8 cellular contexts compared by ENCODE assay signal in the genomic region with DNA sequence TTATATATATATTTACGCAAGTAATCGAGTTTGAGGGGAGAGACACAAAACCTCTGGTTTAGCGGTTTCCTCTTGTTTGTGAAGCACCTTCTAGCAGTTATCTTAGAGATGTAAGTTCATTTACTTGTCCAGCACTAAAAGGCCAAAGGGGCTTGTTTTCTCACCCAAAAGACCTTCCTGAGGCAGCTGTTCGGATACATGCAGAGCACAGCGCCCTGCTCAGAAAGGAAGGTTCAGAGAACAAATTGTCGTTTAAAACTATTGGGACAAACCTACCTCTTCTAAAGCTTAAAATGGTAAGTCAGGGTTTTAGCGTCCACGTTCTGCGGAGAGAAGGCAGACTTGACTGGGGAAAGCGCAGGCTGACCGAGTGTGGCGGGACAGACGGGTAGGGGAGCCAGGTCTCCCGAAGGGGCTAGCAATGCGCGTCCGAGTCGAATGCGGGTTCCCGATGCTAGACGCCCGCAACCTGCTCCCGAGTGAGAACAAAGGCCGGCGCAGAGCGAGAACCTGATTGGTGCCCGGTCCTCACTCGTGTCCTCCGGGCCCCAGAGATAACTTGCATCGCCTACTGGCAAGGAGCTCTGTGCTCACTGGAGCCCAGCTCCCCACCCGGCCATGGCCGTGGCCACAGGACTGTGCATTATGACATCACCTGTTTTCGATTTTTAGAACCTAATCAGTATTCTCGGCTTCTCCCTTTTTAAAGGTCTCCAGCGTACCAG. TPM values are rescaled to one million over a fixed set of nuclear protein-coding genes. Genes with fewer than 3 reads are reported as not detected.
DNase-seq lines count a peak whose midpoint lies in the region; FAIRE-seq and TF ChIP-seq lines count a peak whose summit lies in the region.

No MANE protein-coding gene starts in this region.

- H2BK15ac ChIP-seq in H1 (ENCODE audit: low read length): no peak overlapping the region
- H2BK15ac ChIP-seq in mesenchymal stem cell (ENCODE audit: low read depth, poor library complexity, severe bottlenecking): no peak overlapping the region

- peaks cover 3% of the 10 kb centered on the region; the same call in 1 of the 2 replicates for H4K20me1 ChIP-seq in DOHH2 (ENCODE audit: control insufficient read depth, insufficient read depth, low read depth, low read length)
- no peaks in the 10 kb centered on the region for H4K20me1 ChIP-seq in H1 (replicated peaks in 1 of 2; ENCODE audit: control insufficient read depth in 1 of 2, insufficient read depth in 2 of 2, low read length in 2 of 2)

- H4K5ac ChIP-seq in H1 (ENCODE audit: insufficient read length, low read depth, low read length): peak overlapping the region; percentile 53

- H3K9me2 ChIP-seq in DOHH2 (replicated peaks; ENCODE audit: control insufficient read depth, low read length): no peaks in the 10 kb centered on the region

- H3K4ac ChIP-seq in H1 (replicated peaks; ENCODE audit: insufficient read length, low read depth, low read length) (peak overlapping the region; percentile 36), mesenchymal stem cell (ENCODE audit: low read depth in 1 of 2, low read length in 2 of 2) (peak overlapping the region in 1 of 2 experiments; percentile 97)

- H3K4me2 ChIP-seq in DOHH2 (ENCODE audit: low read length): peak overlapping the region; percentile 96
- peak overlapping the region; percentile 88 to 93 for H3K4me2 ChIP-seq in H1 (ENCODE audit: insufficient read depth in 1 of 2, low read depth in 2 of 2, low read length in 2 of 2)
- peak overlapping the region; percentile 69 for H3K4me2 ChIP-seq in mesenchymal stem cell (ENCODE audit: low read length, poor library complexity, severe bottlenecking)

- H3K79me2 ChIP-seq in DOHH2 (ENCODE audit: control insufficient read depth, low read length): peaks cover 38% of the 10 kb centered on the region
- peaks cover 0 to 35% of the 10 kb centered on the region in 2 experiments; a peak in 3 of 4 replicates for H3K79me2 ChIP-seq in H1 (ENCODE audit: control insufficient read depth in 1 of 2, insufficient read depth in 2 of 2, low read length in 2 of 2)

- WGBS in H1 (ENCODE audit: extremely low coverage in 1 of 2, insufficient coverage in 1 of 2, insufficient read length in 1 of 2, insufficient replicate concordance in 2 of 2, low coverage in 1 of 2, low lambda C conversion rate in 2 of 2, missing lambda C conversion rate in 1 of 2), 2 experiments: 3% methylated on average over 35 of the region's 35 CpGs; no CpG with 5 or more reads in 1 of the 2 experiments
- 4% methylated on average over 32 of the region's 35 CpGs for WGBS in mesenchymal stem cell

- H2BK12ac ChIP-seq in H1 (ENCODE audit: low read depth, low read length) (peak overlapping the region; percentile 23), mesenchymal stem cell (ENCODE audit: low read length in 2 of 2) (peak overlapping the region; percentile 2 to 82)

- H3K4me3 ChIP-seq in DOHH2 (ENCODE audit: low read length) (peak overlapping the region; percentile 95), HAP-1 (peak overlapping the region; percentile 20), H1 (ENCODE audit: extremely low read depth in 1 of 4, insufficient read depth in 2 of 4, low read depth in 3 of 4, low read length in 4 of 4) (peak overlapping the region; percentile 43 to 97 (median 54)), mesenchymal stem cell (ENCODE audit: insufficient read depth in 1 of 2, low read depth in 1 of 2, low read length in 2 of 2) (peak overlapping the region; percentile 55 to 79)

- H3K23ac ChIP-seq in H1 (ENCODE audit: insufficient read length) (no peak overlapping the region), mesenchymal stem cell (ENCODE audit: low read length in 2 of 2) (peak overlapping the region in 1 of 2 experiments; percentile 96)

- CTCF ChIA-PET in H1 (lab: Charles Lee; ENCODE audit: partially characterized antibody): interaction anchor here (0.6 to 1.6 kb wide), 14 partner anchors 9 to 128 kb away, joined by 3 to 7 read pairs (median 3); no protein-coding TSS in a partner anchor

- no peak for TF ChIP-seq EP300 in H1 (IDR thresholded peaks at IDR 0.05; ENCODE audit: borderline replicate concordance in 1 of 2, low read depth in 2 of 2, low read length in 2 of 2)

- no peak overlapping the region for H2AK5ac ChIP-seq in H1 (ENCODE audit: low read depth, low read length)
- no peak overlapping the region for H2AK5ac ChIP-seq in mesenchymal stem cell (ENCODE audit: low read length, severe bottlenecking)

- in situ Hi-C loops in HAP-1 (cut with MboI; ENCODE audit: low sequenced_read_pairs): no loop called here

- peak in 1 of 2 experiments; percentile 27; a peak in 1 of 3 replicates for TF ChIP-seq POLR2A in H1 (IDR thresholded peaks at IDR 0.05; ENCODE audit: control extremely low read depth in 1 of 2, low read depth in 2 of 2, low read length in 2 of 2)

- TF ChIP-seq CTCF in DOHH2 (IDR thresholded peaks at IDR 0.05; ENCODE audit: low read depth, low read length, poor library complexity, severe bottlenecking) (no peak), H1 (IDR thresholded peaks at IDR 0.05; ENCODE audit: control extremely low read depth in 1 of 3, insufficient read depth in 1 of 3, low read depth in 1 of 3, low read length in 3 of 3) (no peak)

- H3K27ac ChIP-seq in DOHH2 (ENCODE audit: low read depth, low read length) (peak overlapping the region; percentile 79), H1 (ENCODE audit: low read depth, low read length) (peak overlapping the region; percentile 38; the same call in 1 of the 2 replicates), mesenchymal stem cell (ENCODE audit: low read length, poor library complexity, severe bottlenecking) (peak overlapping the region; percentile 99)

- 0 out of 2 replicates have a peak, but pooled peaks cover 3% of the 10 kb centered on the region for H3F3A ChIP-seq in DOHH2 (ENCODE audit: control insufficient read depth, insufficient read depth)

- peak overlapping the region; percentile 46 to 70 (median 56); a peak in 5 of 7 replicates for H3K9ac ChIP-seq in H1 (replicated peaks in 1 of 4; ENCODE audit: extremely low read depth in 1 of 4, low read depth in 3 of 4, low read length in 3 of 4)
- peak overlapping the region; percentile 91 for H3K9ac ChIP-seq in mesenchymal stem cell (ENCODE audit: low read length)

- POLR2A ChIA-PET in H1 (lab: Charles Lee; ENCODE audit: partially characterized antibody): interaction anchor here (0.8 to 1.9 kb wide), 6 partner anchors 8 to 132 kb away, joined by 3 to 8 read pairs (median 4); no protein-coding TSS in a partner anchor

- peak overlapping the region; percentile 9 for H2BK20ac ChIP-seq in H1 (ENCODE audit: low read length)

- H2BK120ac ChIP-seq in H1 (replicated peaks; ENCODE audit: low read depth, low read length) (peak overlapping the region; percentile 18), mesenchymal stem cell (ENCODE audit: low read depth, low read length) (peak overlapping the region; percentile 29)

- FAIRE-seq in H1 (lab: Jason Lieb, UNC): no peak

- peak overlapping the region; percentile 47 for H3K56ac ChIP-seq in H1 (replicated peaks; ENCODE audit: insufficient read length, low read depth, low read length)

- H4K91ac ChIP-seq in H1 (replicated peaks; ENCODE audit: insufficient read length, low read length) (peak overlapping the region; percentile 56), mesenchymal stem cell (ENCODE audit: low read length) (peak overlapping the region; percentile 80)

- H3K14ac ChIP-seq in H1 (ENCODE audit: insufficient read length): no peak overlapping the region
- H3K14ac ChIP-seq in mesenchymal stem cell (ENCODE audit: low read length in 2 of 2): peak overlapping the region in 1 of 2 experiments; percentile 26

- H2AFZ ChIP-seq in H1 (ENCODE audit: low read length) (peak overlapping the region; percentile 14; the same call in 1 of the 2 replicates), mesenchymal stem cell (ENCODE audit: low read depth, low read length) (peak overlapping the region; percentile 46)

- TF ChIP-seq RAD21 in H1 (IDR thresholded peaks at IDR 0.05 in 1 of 2, conservative IDR thresholded peaks at IDR 0.05 in 1 of 2; ENCODE audit: low read depth in 2 of 2, low read length in 2 of 2): 0 out of 4 replicates have a peak, but pooled peaks of 1 of the 2 experiments have one; percentile 1

- H4K8ac ChIP-seq in H1 (ENCODE audit: extremely low read depth, insufficient read depth, low read length): peak overlapping the region; percentile 90; the same call in 1 of the 2 replicates
- peak overlapping the region; percentile 83 for H4K8ac ChIP-seq in mesenchymal stem cell (ENCODE audit: low read length)

- H3K79me1 ChIP-seq in H1 (ENCODE audit: low read depth, low read length): no peaks in the 10 kb centered on the region
- no peaks in the 10 kb centered on the region for H3K79me1 ChIP-seq in mesenchymal stem cell (replicated peaks; ENCODE audit: low read length, poor library complexity, severe bottlenecking)

- H3K23me2 ChIP-seq in H1 (ENCODE audit: low read depth, low read length): peaks cover 12% of the 10 kb centered on the region

- H3K18ac ChIP-seq in H1 (ENCODE audit: extremely low read depth, low read length) (peak overlapping the region; percentile 42), mesenchymal stem cell (ENCODE audit: low read depth in 1 of 2, low read length in 2 of 2) (peak overlapping the region; percentile 11 to 84)

- no peaks in the 10 kb centered on the region for H3K9me3 ChIP-seq in DOHH2 (ENCODE audit: control insufficient read depth, insufficient read depth, low read length)
- H3K9me3 ChIP-seq in HAP-1: no peaks in the 10 kb centered on the region
- H3K9me3 ChIP-seq in H1 (ENCODE audit: insufficient read depth in 2 of 2, low read depth in 1 of 2, low read length in 1 of 2): no peaks in the 10 kb centered on the region
- H3K9me3 ChIP-seq in mesenchymal stem cell (ENCODE audit: control insufficient read depth, low read length): no peaks in the 10 kb centered on the region

- H3K27me3 ChIP-seq in DOHH2 (ENCODE audit: control insufficient read depth, low read length) (no peaks in the 10 kb centered on the region), HAP-1 (ENCODE audit: low read depth) (no peaks in the 10 kb centered on the region), H1 (replicated peaks in 1 of 4; ENCODE audit: control insufficient read depth in 3 of 4, extremely low read depth in 1 of 4, insufficient read depth in 3 of 4, low read length in 3 of 4) (peaks cover 0 to 4% (median 0%) of the 10 kb centered on the region in 4 experiments; a peak in 3 of 7 replicates), mesenchymal stem cell (ENCODE audit: control insufficient read depth in 1 of 2, insufficient read depth in 1 of 2, low read length in 2 of 2) (no peaks in the 10 kb centered on the region)

- H3K36me3 ChIP-seq in DOHH2 (ENCODE audit: control insufficient read depth, low read length) (no peaks in the 10 kb centered on the region; the same call in 1 of the 2 replicates), HAP-1 (replicated peaks) (no peaks in the 10 kb centered on the region), H1 (ENCODE audit: control insufficient read depth in 2 of 4, insufficient read depth in 4 of 4, low read length in 3 of 4) (no peaks in the 10 kb centered on the region), mesenchymal stem cell (ENCODE audit: control insufficient read depth in 1 of 2, insufficient read depth in 2 of 2, low read depth in 1 of 2, low read length in 2 of 2) (no peaks in the 10 kb centered on the region)

- H2BK5ac ChIP-seq in H1 (ENCODE audit: low read depth, low read length): no peak overlapping the region
- H2BK5ac ChIP-seq in mesenchymal stem cell (ENCODE audit: low read depth, low read length, poor library complexity, severe bottlenecking): peak overlapping the region; percentile 79

- DNase-seq in HAP-1 (ENCODE audit: low spot score in 2 of 2) (peak; percentile 37 to 84), NCI-H2171 treated with DMSO at 0.1 percent for 48 hours (lab: John Stamatoyannopoulos, UW) (peak; percentile 33), H1 (ENCODE audit: low read depth in 1 of 2, low spot score in 2 of 2) (peak in 1 of 2 experiments; percentile 79), mesenchymal stem cell (peak; percentile 63), SIG-M5 (lab: John Stamatoyannopoulos, UW) (no peak)
- DNase-seq in activated CD8-positive, alpha-beta memory T cell treated with anti-CD3 and anti-CD28 coated beads for 24 hours: peak; percentile 82
- DNase-seq in stimulated activated CD8-positive, alpha-beta memory T cell treated with anti-CD3 and anti-CD28 coated beads, Interleukin-12 subunit alpha, Interleukin-12 subunit beta, amount 100 ng/mL, for 1 hour (ENCODE audit: low read depth): peak; percentile 45

- peaks cover 30% of the 10 kb centered on the region for H3K4me1 ChIP-seq in DOHH2 (ENCODE audit: control insufficient read depth, low read length)
- H3K4me1 ChIP-seq in HAP-1: peaks cover 31% of the 10 kb centered on the region
- H3K4me1 ChIP-seq in H1 (replicated peaks in 1 of 4; ENCODE audit: control insufficient read depth in 3 of 4, insufficient read depth in 4 of 4, low read length in 3 of 4): peaks cover 0 to 13% (median 4%) of the 10 kb centered on the region in 4 experiments; a peak in 3 of 7 replicates
- H3K4me1 ChIP-seq in mesenchymal stem cell (ENCODE audit: control insufficient read depth, insufficient read depth, low read depth, low read length): no peaks in the 10 kb centered on the region

RNA-seq across cellular contexts. Expression of gene SESN3, which starts 1.0 kb away (rescaled TPM):
- total RNA-seq in H1 (2021; fragmentation: NEBNext Ultra II Directional; extraction: Animal tissue kit (Norgen Biotek cat#: 25700)): 29.8 and 31.1 TPM in 2 replicates
- 6.9 and 10.2 TPM in 2 replicates for polyA plus RNA-seq in H1 (2011; rRNA removed)
- polyA plus RNA-seq in H1 (2011; cell fraction: cytosol; rRNA removed): 12.1 TPM
- polyA plus RNA-seq in H1 (2011; cell fraction: nucleus; rRNA removed): 5.9 TPM
- 4.8 to 9.8 TPM (median 6.0 TPM) in 4 replicates for polyA plus RNA-seq in H1 (2012, experiment 1 of 2)
- polyA plus RNA-seq in H1 (2012, experiment 2 of 2): 0.63 TPM
- polyA plus RNA-seq in H1 (2013, experiment 1 of 2): 5.9 TPM
- polyA plus RNA-seq in H1 (2013, experiment 2 of 2): 5.3 TPM
- polyA minus RNA-seq in H1 (2011; rRNA and poly(A)+ RNA removed): 54.6 and 58.0 TPM in 2 replicates
- 32.7 TPM for polyA minus RNA-seq in H1 (2011; cell fraction: cytosol; rRNA and poly(A)+ RNA removed)
- 59.5 TPM for polyA minus RNA-seq in H1 (2011; cell fraction: nucleus; rRNA and poly(A)+ RNA removed)
- polyA plus RNA-seq in mesenchymal stem cell (2013, experiment 1 of 2): 13.0 TPM
- 13.2 TPM for polyA plus RNA-seq in mesenchymal stem cell (2013, experiment 2 of 2)

Comparison
In these comparisons a context has a peak if more than half of its experiments do, and no peak if none do; other contexts are left out.
1. H3K27ac ChIP-seq: peak in every context shown above with its lines; median percentile 99 in mesenchymal stem cell; 79 in DOHH2; 38 in H1.
2. H3K4me3 ChIP-seq: peak in every context shown above with its lines; median percentile 95 in DOHH2; 67 in mesenchymal stem cell; 54 in H1; 20 in HAP-1.